ENCODE assay signal across 11 cellular contexts in genomic region chr11:117820071-117820470, GRCh38. TPM values are rescaled to one million over a fixed set of nuclear protein-coding genes. Genes with fewer than 3 reads are reported as not detected.
DNase-seq lines count a peak whose midpoint lies in the region; ATAC-seq and TF ChIP-seq lines count a peak whose summit lies in the region.
"Had no signal": no experiment of that assay in that cellular context is flagged by ENCODE, and none has a peak within 500 bp of the region (broad histone marks: within the 10 kb centered on the region; RNA-seq: fewer than 3 reads in every experiment).

No MANE protein-coding gene starts in this region.

- no peaks in the 10 kb centered on the region for H3K79me2 ChIP-seq in osteoblast (ENCODE audit: insufficient read depth, low read length)

- no peak for ATAC-seq in activated CD8-positive, alpha-beta T cell treated with anti-CD3 and anti-CD28 coated beads for 36 hours
- no peak for ATAC-seq in GM19455 (IDR thresholded peaks at IDR 0.05; ENCODE audit: unreplicated experiment)

- H3K27me3 ChIP-seq in osteoblast (ENCODE audit: insufficient read depth, low read length) = peaks cover 7% of the 10 kb centered on the region
- H3K27me3 ChIP-seq: cardiac muscle cell, suprapubic skin had no signal

- POLR2A ChIA-PET in activated CD8-positive, alpha-beta T cell treated with anti-CD3 and anti-CD28 coated beads for 36 hours (lab: Charles Lee) = interaction anchor here (1.3 kb wide), 1 partner anchor 122 kb away, joined by 3 read pairs; no protein-coding TSS in a partner anchor

- H3K36me3 Mint-ChIP-seq in activated CD8-positive, alpha-beta T cell treated with anti-CD3 and anti-CD28 coated beads for 36 hours (ENCODE audit: low read depth) = no peaks in the 10 kb centered on the region

- H3K4me2 ChIP-seq in osteoblast (ENCODE audit: insufficient read depth, low read length) = no peak overlapping the region

- peaks cover 83% of the 10 kb centered on the region for H3K4me1 Mint-ChIP-seq in activated CD8-positive, alpha-beta T cell treated with anti-CD3 and anti-CD28 coated beads for 36 hours (ENCODE audit: low read depth)

- H3K4me3 ChIP-seq in osteoblast (ENCODE audit: insufficient read depth, low read length) = no peak overlapping the region
- H3K4me3 ChIP-seq: cardiac muscle cell, suprapubic skin had no signal

- TF ChIP-seq CTCF in activated CD8-positive, alpha-beta T cell treated with anti-CD3 and anti-CD28 coated beads for 36 hours (IDR thresholded peaks at IDR 0.05) = no peak
- no peak for TF ChIP-seq CTCF in osteoblast (IDR thresholded peaks at IDR 0.05; ENCODE audit: extremely low read depth, low read depth, low read length)

- CTCF ChIA-PET in activated CD8-positive, alpha-beta T cell treated with anti-CD3 and anti-CD28 coated beads for 36 hours (lab: Charles Lee) = interaction anchor here (2.0 to 15.2 kb wide), 4 partner anchors 8 to 234 kb away, joined by 5 to 188 read pairs (median 117); no protein-coding TSS in a partner anchor

- DNase-seq in DMS53 treated with DMSO at 0.1 percent for 48 hours (lab: John Stamatoyannopoulos, UW; ENCODE audit: unreplicated experiment) (peak; percentile 66), NCI-H146 (lab: John Stamatoyannopoulos, UW) (peak; percentile 91), osteoblast (ENCODE audit: insufficient read length, low spot score, missing footprints) (peak; percentile 55), dedifferentiated amniotic fluid mesenchymal stem cell (ENCODE audit: extremely low spot score) (no peak)
- no peak for DNase-seq in activated CD8-positive, alpha-beta T cell treated with anti-CD3 and anti-CD28 coated beads for 36 hours
- no peak for DNase-seq in stimulated activated CD4-positive, alpha-beta T cell treated with anti-CD3 and anti-CD28 coated beads, Interleukin-1b, Interleukin-23, amount 100 ng/mL, for 48 hours
- DNase-seq: Caco-2, nucleus accumbens had no signal

- H3K9me3 ChIP-seq in osteoblast (ENCODE audit: low read depth, low read length) = no peaks in the 10 kb centered on the region
- H3K9me3 ChIP-seq: Caco-2, suprapubic skin had no signal

- H2AFZ ChIP-seq in osteoblast (ENCODE audit: low read length) = no peak overlapping the region

- H3K4me1 ChIP-seq in osteoblast (ENCODE audit: insufficient read depth, low read length) = no peaks in the 10 kb centered on the region

- no peaks in the 10 kb centered on the region for H3K36me3 ChIP-seq in osteoblast (ENCODE audit: insufficient read depth, low read length)
- H3K36me3 ChIP-seq: cardiac muscle cell, suprapubic skin had no signal

- intact Hi-C loops in activated CD8-positive, alpha-beta T cell treated with anti-CD3 and anti-CD28 coated beads for 36 hours (cut with micrococcal nuclease) = loop anchor here (5.0 kb wide), 2 partner anchors 132 to 232 kb away; no protein-coding TSS in a partner anchor

- H3K27ac ChIP-seq in osteoblast (ENCODE audit: low read depth, low read length) = no peak overlapping the region
- H3K27ac ChIP-seq: cardiac muscle cell, suprapubic skin had no signal

- no peaks in the 10 kb centered on the region for H3K9me3 Mint-ChIP-seq in activated CD8-positive, alpha-beta T cell treated with anti-CD3 and anti-CD28 coated beads for 36 hours

- H3K27me3 Mint-ChIP-seq in activated CD8-positive, alpha-beta T cell treated with anti-CD3 and anti-CD28 coated beads for 36 hours = no peaks in the 10 kb centered on the region

- H3K4me3 Mint-ChIP-seq in activated CD8-positive, alpha-beta T cell treated with anti-CD3 and anti-CD28 coated beads for 36 hours = no peak overlapping the region

- H4K20me1 ChIP-seq in osteoblast (ENCODE audit: insufficient read depth, low read length) = no peaks in the 10 kb centered on the region

- H3K27ac Mint-ChIP-seq in activated CD8-positive, alpha-beta T cell treated with anti-CD3 and anti-CD28 coated beads for 36 hours = peak overlapping the region; percentile 98

RNA-seq across cellular contexts. Expression of gene FXYD2, which starts 4.5 kb away (rescaled TPM):
- 1 to 10 TPM; 6.7 to 7.2 TPM for total RNA-seq in activated CD8-positive, alpha-beta T cell treated with anti-CD3 and anti-CD28 coated beads for 36 hours
- total RNA-seq in osteoblast = not detected in 2 replicates
- total RNA-seq: suprapubic skin had no signal

RNA-seq across cellular contexts. Expression of gene DSCAML1, which starts 23.1 kb away (rescaled TPM):
- total RNA-seq in activated CD8-positive, alpha-beta T cell treated with anti-CD3 and anti-CD28 coated beads for 36 hours = under 1 TPM; 0.13 to 0.29 TPM
- total RNA-seq in osteoblast = not detected in 2 replicates
- total RNA-seq: Caco-2 had no signal

RNA-seq across cellular contexts. Expression of gene FXYD6, which starts 56.4 kb away (rescaled TPM):
- total RNA-seq in activated CD8-positive, alpha-beta T cell treated with anti-CD3 and anti-CD28 coated beads for 36 hours = not detected
- not detected in 2 replicates for total RNA-seq in osteoblast

Comparison
In these comparisons a context has a peak if more than half of its experiments do, and no peak if none do; other contexts are left out.
1. DNase-seq: peak in DMS53 treated with DMSO at 0.1 percent for 48 hours (single experiment), NCI-H146 (single experiment) and osteoblast (single experiment); none in activated CD8-positive, alpha-beta T cell treated with anti-CD3 and anti-CD28 coated beads for 36 hours (single experiment), stimulated activated CD4-positive, alpha-beta T cell treated with anti-CD3 and anti-CD28 coated beads, Interleukin-1b, Interleukin-23, amount 100 ng/mL, for 48 hours (single experiment) and dedifferentiated amniotic fluid mesenchymal stem cell (single experiment).